7 cellular contexts compared by ENCODE assay signal in the genomic region with DNA sequence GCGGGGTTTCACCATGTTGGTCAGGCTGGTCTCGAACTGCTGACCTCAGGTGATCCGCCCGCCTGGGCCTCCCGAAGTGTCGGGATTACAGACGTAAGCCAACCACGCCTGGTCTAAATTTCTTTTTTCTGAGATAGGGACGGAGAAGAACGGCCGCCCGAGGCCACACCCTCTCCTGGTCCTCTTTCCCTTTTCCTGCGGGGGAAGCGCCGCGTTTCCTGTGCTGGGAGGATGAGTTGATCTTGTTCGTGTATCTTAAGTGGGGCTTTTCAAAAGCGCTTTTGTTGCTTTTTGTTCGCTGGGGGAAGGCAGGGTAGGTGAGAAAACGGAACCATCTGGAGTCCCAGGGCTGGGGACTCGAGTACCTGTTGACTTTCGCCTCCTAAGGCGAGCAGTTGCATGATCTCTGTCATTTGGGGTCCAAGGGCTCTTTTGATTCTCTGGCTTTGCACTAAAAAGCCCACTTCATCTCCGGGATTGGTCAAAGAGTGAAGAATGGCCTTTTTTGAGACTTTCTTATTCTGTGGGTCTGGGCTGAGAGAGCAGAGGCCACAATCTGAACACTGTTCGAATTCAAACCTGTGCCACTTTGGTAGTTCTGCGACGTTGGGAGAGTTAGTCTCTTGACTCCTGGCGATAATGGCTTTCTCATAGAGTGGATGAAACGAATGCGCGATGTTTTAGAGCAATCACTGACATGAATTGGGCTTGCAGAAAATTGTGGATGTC. TPM values are rescaled to one million over a fixed set of nuclear protein-coding genes. Genes with fewer than 3 reads are reported as not detected.
DNase-seq lines count a peak whose midpoint lies in the region; ATAC-seq, FAIRE-seq and TF ChIP-seq lines count a peak whose summit lies in the region.

No MANE protein-coding gene starts in this region.

- no peak overlapping the region for H4K5ac ChIP-seq in H9 (ENCODE audit: insufficient read length, low read depth, low read length)

- no peak overlapping the region for H2BK5ac ChIP-seq in H9 (ENCODE audit: insufficient read length, low read length)

- H3K9me3 Mint-ChIP-seq in H9: peaks cover 0 to 2% of the 10 kb centered on the region in 2 experiments; a peak in 2 of 5 replicates

- no peak overlapping the region for H4K91ac ChIP-seq in H9 (ENCODE audit: insufficient read length, low read depth, low read length)

- DNase-seq in H9 (no peak), RPMI7951 (ENCODE audit: low read depth) (peak; percentile 60), bronchial epithelial cell (ENCODE audit: low read depth) (peak; percentile 35)

- no peak overlapping the region for H2BK12ac ChIP-seq in H9 (ENCODE audit: insufficient read length, low read depth, low read length)

- H3K9me3 ChIP-seq in H9 (ENCODE audit: control insufficient read depth, low read depth, low read length) (no peaks in the 10 kb centered on the region), liver (ENCODE audit: control insufficient read depth in 4 of 4, low read length in 3 of 4) (no peaks in the 10 kb centered on the region), stomach smooth muscle (ENCODE audit: control insufficient read depth in 2 of 2, low read length in 2 of 2) (no peaks in the 10 kb centered on the region)

- no peak overlapping the region for H4K8ac ChIP-seq in H9 (replicated peaks; ENCODE audit: insufficient read length, low read depth, low read length)

- H3K27ac Mint-ChIP-seq in H9: peak overlapping the region; percentile 92 to 100 (median 100)

- H3K18ac ChIP-seq in H9 (ENCODE audit: insufficient read length, low read depth, low read length): no peak overlapping the region

- peaks cover 53 to 56% (median 54%) of the 10 kb centered on the region in 3 experiments for H3K36me3 Mint-ChIP-seq in H9 (ENCODE audit: insufficient read depth in 1 of 3, low read depth in 3 of 3)

- no peak overlapping the region for H2BK20ac ChIP-seq in H9 (ENCODE audit: low read depth, low read length, poor library complexity, severe bottlenecking)

- TF ChIP-seq CTCF in H9 (conservative IDR thresholded peaks at IDR 0.05): no peak
- TF ChIP-seq CTCF in bronchial epithelial cell (IDR thresholded peaks at IDR 0.05; ENCODE audit: insufficient read depth, low read length, severe bottlenecking): no peak
- no peak for TF ChIP-seq CTCF in liver (IDR thresholded peaks at IDR 0.05; ENCODE audit: low read depth, low read length, missing input control)

- H3K4me2 ChIP-seq in H9 (ENCODE audit: insufficient read depth, insufficient read length, low read length): peak overlapping the region; percentile 87

- no peak overlapping the region for H2BK15ac ChIP-seq in H9 (ENCODE audit: low read depth, low read length)

- H3K27me3 ChIP-seq in H9 (ENCODE audit: insufficient read depth, low read length) (no peaks in the 10 kb centered on the region), bronchial epithelial cell (ENCODE audit: control insufficient read depth, insufficient read depth, low read length) (no peaks in the 10 kb centered on the region), liver (ENCODE audit: control insufficient read depth in 4 of 4, insufficient read depth in 4 of 4, low read length in 3 of 4) (no peaks in the 10 kb centered on the region), stomach smooth muscle (ENCODE audit: control insufficient read depth in 1 of 2, insufficient read depth in 2 of 2, low read length in 2 of 2) (no peaks in the 10 kb centered on the region)

- H3K36me3 ChIP-seq in bronchial epithelial cell (ENCODE audit: control insufficient read depth, insufficient read depth, low read length): peaks cover 26% of the 10 kb centered on the region
- H3K36me3 ChIP-seq in liver (ENCODE audit: control insufficient read depth in 4 of 4, insufficient read depth in 3 of 4, low read depth in 1 of 4, low read length in 3 of 4): peaks cover 8 to 32% (median 29%) of the 10 kb centered on the region in 4 donors
- peaks cover 27 to 30% of the 10 kb centered on the region in 2 donors for H3K36me3 ChIP-seq in stomach smooth muscle (ENCODE audit: control insufficient read depth in 2 of 2, insufficient read depth in 2 of 2, low read length in 2 of 2)

- WGBS in H9 (ENCODE audit: extremely low coverage, insufficient read length, low lambda C conversion rate): no CpG with 5 or more reads among the region's 31 CpGs
- 15% methylated on average over 31 of the region's 31 CpGs for WGBS in liver

- no peak overlapping the region for H3K56ac ChIP-seq in H9 (ENCODE audit: insufficient read length, low read depth, low read length)

- H3K9ac ChIP-seq in H9 (ENCODE audit: extremely low read depth, insufficient read length, low read length): peak overlapping the region; percentile 97
- H3K9ac ChIP-seq in liver (ENCODE audit: low read depth in 1 of 2, low read length in 2 of 2): peak overlapping the region; percentile 49 to 75
- H3K9ac ChIP-seq in stomach smooth muscle (ENCODE audit: low read length in 2 of 2): peak overlapping the region; percentile 92 to 96

- peaks cover 39% of the 10 kb centered on the region for H3K79me2 ChIP-seq in H9 (ENCODE audit: insufficient read depth, low read length)

- H3K27me3 Mint-ChIP-seq in H9 (ENCODE audit: low read depth): peaks cover 2% of the 10 kb centered on the region

- H2AK5ac ChIP-seq in H9 (ENCODE audit: insufficient read length, low read length): no peak overlapping the region

- H3K4me1 Mint-ChIP-seq in H9: peaks cover 36 to 42% of the 10 kb centered on the region in 2 experiments

- H3K4me1 ChIP-seq in H9 (ENCODE audit: insufficient read depth, low read length): no peaks in the 10 kb centered on the region; the same call in 1 of the 2 replicates
- H3K4me1 ChIP-seq in liver (ENCODE audit: control insufficient read depth in 4 of 4, insufficient read depth in 4 of 4, low read length in 3 of 4): peaks cover 7 to 37% (median 27%) of the 10 kb centered on the region in 4 donors
- H3K4me1 ChIP-seq in stomach smooth muscle (ENCODE audit: control insufficient read depth, insufficient read depth, low read length): peaks cover 36% of the 10 kb centered on the region

- peak overlapping the region; percentile 97 to 99 for H3K4me3 Mint-ChIP-seq in H9

- no peak for FAIRE-seq in bronchial epithelial cell (lab: Jason Lieb, UNC)

- no peak overlapping the region for H2BK120ac ChIP-seq in H9 (ENCODE audit: low read depth, low read length, poor library complexity, severe bottlenecking)

- no peak overlapping the region for H3K27ac ChIP-seq in H9 (ENCODE audit: insufficient read length, low read depth, low read length)
- H3K27ac ChIP-seq in liver (ENCODE audit: low read depth in 1 of 2, low read length in 2 of 2): peak overlapping the region; percentile 93 to 98
- H3K27ac ChIP-seq in stomach smooth muscle (ENCODE audit: low read length): peak overlapping the region; percentile 93

- TF ChIP-seq RAD21 in liver (IDR thresholded peaks at IDR 0.05): no peak

- peak overlapping the region; percentile 96 for H3K4me3 ChIP-seq in bronchial epithelial cell (ENCODE audit: low read depth, low read length)
- H3K4me3 ChIP-seq in liver (ENCODE audit: low read depth in 1 of 3, low read length in 3 of 3): peak overlapping the region; percentile 78 to 96 (median 90)
- peak overlapping the region; percentile 92 for H3K4me3 ChIP-seq in stomach smooth muscle (ENCODE audit: low read length in 2 of 2)

- H4K20me1 ChIP-seq in H9 (ENCODE audit: control insufficient read depth, insufficient read depth, insufficient read length): no peaks in the 10 kb centered on the region

- H2AFZ ChIP-seq in H9 (ENCODE audit: low read length): no peak overlapping the region

- H3K79me1 ChIP-seq in H9 (ENCODE audit: insufficient read depth, low read depth, low read length, poor library complexity, severe bottlenecking): peaks cover 11% of the 10 kb centered on the region

- H3K4ac ChIP-seq in H9 (ENCODE audit: low read depth, low read length): no peak overlapping the region

- H3T11ph ChIP-seq in H9 (ENCODE audit: low read length): no peak overlapping the region

- H3K23ac ChIP-seq in H9 (ENCODE audit: insufficient read length, low read depth, low read length): no peak overlapping the region

- H3K14ac ChIP-seq in H9 (ENCODE audit: insufficient read depth, low read length): no peak overlapping the region

- no peak for ATAC-seq in HG02981 (IDR thresholded peaks at IDR 0.05; ENCODE audit: unreplicated experiment)
- ATAC-seq in HG03521 (IDR thresholded peaks at IDR 0.05; ENCODE audit: unreplicated experiment): no peak

- H3K23me2 ChIP-seq in H9 (ENCODE audit: insufficient read length, low read depth, low read length, poor library complexity, severe bottlenecking): peaks cover 9% of the 10 kb centered on the region

TF ChIP-seq in liver, 16 proteins besides CTCF, POLR2A, EP300 and RAD21 (continues in another document):
- TF ChIP-seq FOXA1 (IDR thresholded peaks at IDR 0.05) (no peak), SP1 (IDR thresholded peaks at IDR 0.05) (no peak), GABPA (IDR thresholded peaks at IDR 0.05 in 1 of 2, conservative IDR thresholded peaks at IDR 0.05 in 1 of 2) (no peak), TAF1 (conservative IDR thresholded peaks at IDR 0.05) (no peak)
- TF ChIP-seq, protein P1, sequence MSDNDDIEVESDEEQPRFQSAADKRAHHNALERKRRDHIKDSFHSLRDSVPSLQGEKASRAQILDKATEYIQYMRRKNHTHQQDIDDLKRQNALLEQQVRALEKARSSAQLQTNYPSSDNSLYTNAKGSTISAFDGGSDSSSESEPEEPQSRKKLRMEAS (IDR thresholded peaks at IDR 0.05): no peak

RNA-seq across cellular contexts. Expression of a gene that starts 1.3 kb away (rescaled TPM):
- total RNA-seq in H9 (2021) (953 and 1,034 TPM in 2 replicates), bronchial epithelial cell (24.2 and 25.0 TPM in 2 replicates), liver (10 to 100 TPM; 36.4 to 51.5 TPM)
- 15.3 and 19.0 TPM in 2 replicates for total RNA-seq in RPMI7951 (2014; rRNA removed; shearing (Covaris generic))
- polyA plus RNA-seq in liver: 10 to 100 TPM in 1 of 2 donors, 1 to 10 TPM in 1; 7.5 to 42.3 TPM

RNA-seq across cellular contexts. Expression of a gene that starts 21.3 kb away (rescaled TPM):
- total RNA-seq in H9 (2021): 37.5 and 38.5 TPM in 2 replicates
- 43.4 and 64.8 TPM in 2 replicates for total RNA-seq in RPMI7951 (2014; rRNA removed; shearing (Covaris generic))
- total RNA-seq in bronchial epithelial cell: 88.2 and 147 TPM in 2 replicates
- 10 to 100 TPM in 1 of 2 donors, 1 to 10 TPM in 1; 6.7 to 35.9 TPM for total RNA-seq in liver
- 10 to 100 TPM in 1 of 2 donors, 1 to 10 TPM in 1; 9.7 to 11.8 TPM for polyA plus RNA-seq in liver

RNA-seq across cellular contexts. Expression of a gene that starts 31.4 kb away (rescaled TPM):
- total RNA-seq in H9 (2021) (0.66 and 0.72 TPM in 2 replicates), bronchial epithelial cell (0.26 and 1.3 TPM in 2 replicates), liver (under 1 TPM; 0.09 to 0.50 TPM)
- 1.1 and 2.6 TPM in 2 replicates for total RNA-seq in RPMI7951 (2014; rRNA removed; shearing (Covaris generic))
- 1 to 10 TPM in 1 of 2 donors, under 1 TPM in 1; 0.74 to 2.1 TPM for polyA plus RNA-seq in liver

RNA-seq across cellular contexts. Expression of a gene that starts 32.7 kb away (rescaled TPM):
- 1.2 and 1.3 TPM in 2 replicates for total RNA-seq in H9 (2021)
- not detected in 2 replicates for total RNA-seq in RPMI7951 (2014; rRNA removed; shearing (Covaris generic))
- under 0.01 TPM in 1 of 2 replicates, not detected in the other for total RNA-seq in bronchial epithelial cell
- total RNA-seq in liver: under 1 TPM in 1 of 2 donors, not detected in 1; under 0.01 TPM
- polyA plus RNA-seq in liver: under 1 TPM; 0.02 to 0.10 TPM

RNA-seq across cellular contexts. Expression of a gene that starts 35.7 kb away (rescaled TPM):
- total RNA-seq in H9 (2021) (0.70 and 2.1 TPM in 2 replicates), bronchial epithelial cell (not detected in 2 replicates), liver (not detected)
- total RNA-seq in RPMI7951 (2014; rRNA removed; shearing (Covaris generic)): not detected in 2 replicates
- not detected for polyA plus RNA-seq in liver

Comparison
In these comparisons a context has a peak if more than half of its experiments do, and no peak if none do; other contexts are left out.
1. RNA of a gene that starts 1.3 kb away (total RNA-seq): 953 to 1,034 TPM in H9; 36.4 to 51.5 TPM in liver, 24.2 to 25.0 TPM in bronchial epithelial cell and 15.3 to 19.0 TPM in RPMI7951; every median in the first group is over 10 times any median in the second.
2. Peak in every context shown above with its lines, with median percentiles within 50 percentile points of each other: H3K9ac ChIP-seq and H3K4me3 ChIP-seq.